8 cellular contexts compared by ENCODE assay signal in genomic region chr12:52903855-52904508, GRCh38. TPM values are rescaled to one million over a fixed set of nuclear protein-coding genes. Genes with fewer than 3 reads are reported as not detected.
A peak's percentile ranks its signal among the peaks of the same experiment; 100 is the strongest.
DNase-seq lines count a peak whose midpoint lies in the region; ATAC-seq and TF ChIP-seq lines count a peak whose summit lies in the region.

No MANE protein-coding gene starts in this region.

- peak overlapping the region; percentile 92 for H3K27ac ChIP-seq in colonic mucosa
- peak overlapping the region; percentile 64 for H3K27ac ChIP-seq in thymus (ENCODE audit: low read depth)

- H3K27me3 ChIP-seq in colonic mucosa (no peaks in the 10 kb centered on the region), thymus (ENCODE audit: control insufficient read depth, insufficient read depth) (no peaks in the 10 kb centered on the region)

- H3K36me3 Mint-ChIP-seq in T-cell (no peaks in the 10 kb centered on the region), memory B cell (no peaks in the 10 kb centered on the region)

- H3K4me3 ChIP-seq in colonic mucosa = peak overlapping the region; percentile 58
- peak overlapping the region; percentile 51 for H3K4me3 ChIP-seq in thymus (ENCODE audit: low read length)

- TF ChIP-seq CTCF in colonic mucosa (IDR thresholded peaks at IDR 0.05) = no peak

- H3K9me3 Mint-ChIP-seq in T-cell (no peaks in the 10 kb centered on the region), memory B cell (no peaks in the 10 kb centered on the region)

- H3K27me3 Mint-ChIP-seq in T-cell = peaks cover 0 to 5% of the 10 kb centered on the region in 2 donors
- peaks cover 16% of the 10 kb centered on the region for H3K27me3 Mint-ChIP-seq in memory B cell

- no peaks in the 10 kb centered on the region for H3K36me3 ChIP-seq in colonic mucosa
- no peaks in the 10 kb centered on the region for H3K36me3 ChIP-seq in thymus (ENCODE audit: control insufficient read depth, insufficient read depth)

- POLR2A ChIA-PET in T-cell (lab: Charles Lee) = interaction anchor here in 1 of 2 donors (0.6 kb wide), 1 partner anchor 571 kb away, joined by 3 read pairs; no protein-coding TSS in a partner anchor

- peak overlapping the region in 1 of 2 donors; percentile 16 for H3K27ac Mint-ChIP-seq in T-cell
- no peak overlapping the region for H3K27ac Mint-ChIP-seq in memory B cell

- H3K9ac ChIP-seq in colonic mucosa (ENCODE audit: low read depth in 2 of 2, low read length in 2 of 2) = peak overlapping the region; percentile 86 to 96

- H3K4me1 ChIP-seq in colonic mucosa = no peaks in the 10 kb centered on the region
- H3K4me1 ChIP-seq in thymus (ENCODE audit: control insufficient read depth, insufficient read depth, low read length) = peaks cover 5% of the 10 kb centered on the region

- intact Hi-C loops in colonic mucosa (cut with DNase I) = no loop called here

- H3K9me3 ChIP-seq in colonic mucosa (no peaks in the 10 kb centered on the region), thymus (ENCODE audit: control insufficient read depth) (no peaks in the 10 kb centered on the region)

- ATAC-seq in GM18505 (IDR thresholded peaks at IDR 0.05; ENCODE audit: unreplicated experiment) = peak; percentile 60
- ATAC-seq in HG03565 (IDR thresholded peaks at IDR 0.05; ENCODE audit: unreplicated experiment) = peak; percentile 45
- ATAC-seq in T-cell (replicated peaks in 1 of 4) = peak; percentile 43 to 62 (median 56)
- peak; percentile 46 for ATAC-seq in memory B cell (ENCODE audit: low read depth)
- ATAC-seq in HG03469 (IDR thresholded peaks at IDR 0.05; ENCODE audit: unreplicated experiment) = no peak

- 27% methylated on average over 31 of the region's 31 CpGs for WGBS in thymus

- H3K4me3 Mint-ChIP-seq in T-cell (peak overlapping the region; percentile 60 to 71 (median 66)), memory B cell (peak overlapping the region; percentile 79)

- DNase-seq in T-cell = peak in 9 of 34 experiments; percentile 4 to 37 (median 22)
- peak; percentile 64 for DNase-seq in colonic mucosa
- DNase-seq in memory B cell (ENCODE audit: low spot score in 2 of 2) = no peak
- DNase-seq in Kasumi-1 (lab: John Stamatoyannopoulos, UW) = no peak

- CTCF ChIA-PET in T-cell (lab: Charles Lee) = no interaction called here

- no peak for TF ChIP-seq POLR2A in GM18505 (IDR thresholded peaks at IDR 0.05; ENCODE audit: borderline replicate concordance, extremely low read depth, insufficient read depth, insufficient read length)

- H3K4me1 Mint-ChIP-seq in T-cell (peaks cover 7 to 9% (median 8%) of the 10 kb centered on the region in 3 donors), memory B cell (peaks cover 3% of the 10 kb centered on the region)

RNA-seq across cellular contexts. Expression of gene KRT8, which starts 0.9 kb away (rescaled TPM):
- total RNA-seq in T-cell (10 to 100 TPM in 2 of 5 donors, 1 to 10 TPM in 1, under 1 TPM in 2; 0.42 to 13.3 (median 8.0) TPM), colonic mucosa (1,000 to 10,000 TPM; 4,207 to 4,597 TPM)
- polyA plus RNA-seq in thymus = 142 TPM

RNA-seq across cellular contexts. Expression of gene KRT18, which starts 44.9 kb away (rescaled TPM):
- total RNA-seq in T-cell (10 to 100 TPM in 3 of 5 donors, 1 to 10 TPM in 2; 3.0 to 14.9 (median 11.8) TPM), colonic mucosa (1,000 to 10,000 TPM; 1,068 to 1,487 TPM)
- 60.2 TPM for polyA plus RNA-seq in thymus

RNA-seq across cellular contexts. Expression of gene KRT78, which starts 55.2 kb away (rescaled TPM):
- total RNA-seq in T-cell (not detected), colonic mucosa (not detected)
- polyA plus RNA-seq in thymus = 7.2 TPM

Comparison
In these comparisons a context has a peak if more than half of its experiments do, and no peak if none do; other contexts are left out.
1. RNA of gene KRT8, which starts 0.9 kb away (total RNA-seq): 4,207 to 4,597 TPM in colonic mucosa; 0.42 to 13.3 TPM in T-cell; every median in the first group is over 100 times any median in the second.
2. RNA of gene KRT18, which starts 44.9 kb away (total RNA-seq): 1,068 to 1,487 TPM in colonic mucosa; 3.0 to 14.9 TPM in T-cell; every median in the first group is over 10 times any median in the second.